ENCODE assay signal across 27 cellular contexts in the genomic region with DNA sequence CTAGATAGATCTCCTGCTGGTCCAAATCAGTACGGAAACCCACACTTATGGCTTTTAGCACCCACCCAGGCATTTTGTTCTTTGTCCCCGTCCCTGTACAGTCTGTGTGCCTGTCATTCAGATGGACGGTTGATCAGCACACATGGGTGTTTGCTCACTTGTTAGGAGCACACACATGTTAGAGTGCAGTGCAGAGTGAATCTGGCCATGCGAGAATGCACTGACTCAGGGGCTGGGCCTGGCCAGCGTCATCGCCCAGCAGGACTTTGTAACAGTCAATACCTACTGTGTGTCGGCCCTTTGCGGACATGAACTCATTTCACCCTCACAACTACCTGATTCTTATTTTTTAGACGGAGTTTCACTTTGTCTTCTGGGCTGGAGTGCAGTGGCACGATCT. TPM values are rescaled to one million over a fixed set of nuclear protein-coding genes. Genes with fewer than 3 reads are reported as not detected.
DNase-seq lines count a peak whose midpoint lies in the region; ATAC-seq and TF ChIP-seq lines count a peak whose summit lies in the region.
"Had no signal": no experiment of that assay in that cellular context is flagged by ENCODE, and none has a peak within 500 bp of the region (broad histone marks: within the 10 kb centered on the region; RNA-seq: fewer than 3 reads in every experiment).

No MANE protein-coding gene starts in this region.

- CTCF ChIA-PET in CD4-positive, alpha-beta T cell (lab: Charles Lee), result no interaction called here
- CTCF ChIA-PET in activated B cell treated with CpG ODN at 0.5 μM for 24 hours (lab: Charles Lee), result no interaction called here

- TF ChIP-seq CTCF in CD4-positive, alpha-beta T cell (IDR thresholded peaks at IDR 0.05), result no peak
- TF ChIP-seq CTCF in activated B cell treated with CpG ODN at 0.5 μM for 24 hours (IDR thresholded peaks at IDR 0.05) (no peak), nephron (IDR thresholded peaks at IDR 0.05; ENCODE audit: unreplicated experiment in 3 of 3) (no peak), Peyer's patch (IDR thresholded peaks at IDR 0.05) (no peak)

- H3K9me3 ChIP-seq in CD4-positive, alpha-beta T cell (ENCODE audit: control insufficient read depth, low read length), result no peaks in the 10 kb centered on the region
- no peaks in the 10 kb centered on the region for H3K9me3 ChIP-seq in Peyer's patch
- H3K9me3 ChIP-seq: BLaER1 treated with 17β-estradiol and CSF1 and Interleukin-3, amounts not matched to agents 10 nM and 100 nM had no signal

- peaks cover 11 to 29% (median 22%) of the 10 kb centered on the region in 4 donors for H3K4me1 ChIP-seq in Peyer's patch

- no peak for DNase-seq in activated T-cell treated with anti-CD3 and anti-CD28 coated beads, Interleukin-2, amount 50 U/mL, for 24 hours
- DNase-seq in activated T-cell treated with anti-CD3 and anti-CD28 coated beads for 4 hours, result no peak
- DNase-seq in CD4-positive, alpha-beta T cell, result no peak
- DNase-seq in activated B cell treated with CpG ODN at 0.5 μM for 24 hours, result no peak
- DNase-seq in NCI-H187 (lab: John Stamatoyannopoulos, UW), result no peak
- DNase-seq in Peyer's patch, result no peak
- DNase-seq in cerebellar cortex (ENCODE audit: low spot score), result no peak
- DNase-seq: 8988T; CD8-positive, alpha-beta T cell; DMS 273 treated with DMSO at 0.1 percent for 48 hours; DMS79; EL; GDM1; HCEC 1CT; KBM-7; MV-4-11; NCI-H1105; NCI-H146; NCI-H2029; NCI-H446; NCI-H524 treated with DMSO at 0.1 percent for 48 hours; NCI-H774; PC-3; RPMI8226; SHP77 treated with DMSO at 0.1 percent for 48 hours had no signal

- no peak overlapping the region for H3K4me3 Mint-ChIP-seq in activated T-cell treated with anti-CD3 and anti-CD28 coated beads, Interleukin-2, amount 50 U/mL, for 24 hours
- H3K4me3 Mint-ChIP-seq in CD4-positive, alpha-beta T cell, result peak overlapping the region; percentile 43
- H3K4me3 Mint-ChIP-seq in activated B cell treated with CpG ODN at 0.5 μM for 24 hours (no peak overlapping the region), nephron (peak overlapping the region; percentile 27 to 76 (median 67))
- H3K4me3 Mint-ChIP-seq: CD8-positive, alpha-beta T cell had no signal

- no peak for ATAC-seq in CD4-positive, alpha-beta T cell (ENCODE audit: poor library complexity)
- ATAC-seq in activated B cell treated with CpG ODN at 0.5 μM for 24 hours (ENCODE audit: low read depth), result no peak
- ATAC-seq: CD8-positive, alpha-beta T cell; PC-3 had no signal

- H3K27me3 Mint-ChIP-seq in activated T-cell treated with anti-CD3 and anti-CD28 coated beads, Interleukin-2, amount 50 U/mL, for 24 hours, result no peaks in the 10 kb centered on the region
- H3K27me3 Mint-ChIP-seq in CD4-positive, alpha-beta T cell, result no peaks in the 10 kb centered on the region
- H3K27me3 Mint-ChIP-seq in activated B cell treated with CpG ODN at 0.5 μM for 24 hours (no peaks in the 10 kb centered on the region), nephron (ENCODE audit: low read depth) (peaks cover 4% of the 10 kb centered on the region)

- no peaks in the 10 kb centered on the region for H3K27me3 ChIP-seq in CD4-positive, alpha-beta T cell (ENCODE audit: control insufficient read depth, insufficient read depth, low read length)
- no peaks in the 10 kb centered on the region for H3K27me3 ChIP-seq in Peyer's patch
- H3K27me3 ChIP-seq: BLaER1 treated with 17β-estradiol and CSF1 and Interleukin-3, amounts not matched to agents 10 nM and 100 nM had no signal

- TF ChIP-seq POLR2A in Peyer's patch (IDR thresholded peaks at IDR 0.05), result no peak

- peaks cover 42% of the 10 kb centered on the region for H3K4me1 Mint-ChIP-seq in activated T-cell treated with anti-CD3 and anti-CD28 coated beads, Interleukin-2, amount 50 U/mL, for 24 hours (ENCODE audit: low read depth)
- peaks cover 20% of the 10 kb centered on the region for H3K4me1 Mint-ChIP-seq in CD4-positive, alpha-beta T cell (ENCODE audit: low read depth)
- peaks cover 41% of the 10 kb centered on the region for H3K4me1 Mint-ChIP-seq in activated B cell treated with CpG ODN at 0.5 μM for 24 hours
- H3K4me1 Mint-ChIP-seq in nephron, result peaks cover 6% of the 10 kb centered on the region

- POLR2A ChIA-PET in CD4-positive, alpha-beta T cell (lab: Charles Lee), result no interaction called here
- POLR2A ChIA-PET in activated B cell treated with CpG ODN at 0.5 μM for 24 hours (lab: Charles Lee), result no interaction called here

- H3K27ac Mint-ChIP-seq in activated T-cell treated with anti-CD3 and anti-CD28 coated beads, Interleukin-2, amount 50 U/mL, for 24 hours, result peak overlapping the region; percentile 44
- H3K27ac Mint-ChIP-seq in CD4-positive, alpha-beta T cell, result no peak overlapping the region
- H3K27ac Mint-ChIP-seq in activated B cell treated with CpG ODN at 0.5 μM for 24 hours, result peak overlapping the region; percentile 8
- H3K27ac Mint-ChIP-seq in nephron, result no peak overlapping the region
- H3K27ac Mint-ChIP-seq: CD8-positive, alpha-beta T cell had no signal

- peaks cover 0 to 64% (median 0%) of the 10 kb centered on the region in 3 donors for H3K36me3 ChIP-seq in Peyer's patch

- H3K36me3 Mint-ChIP-seq in activated T-cell treated with anti-CD3 and anti-CD28 coated beads, Interleukin-2, amount 50 U/mL, for 24 hours (ENCODE audit: low read depth), result peaks cover 82% of the 10 kb centered on the region
- peaks cover 63% of the 10 kb centered on the region for H3K36me3 Mint-ChIP-seq in CD4-positive, alpha-beta T cell (ENCODE audit: low read depth)
- H3K36me3 Mint-ChIP-seq in activated B cell treated with CpG ODN at 0.5 μM for 24 hours (ENCODE audit: low read depth) (peaks cover 52% of the 10 kb centered on the region), nephron (ENCODE audit: low read depth) (peaks cover 28% of the 10 kb centered on the region)

- H3K27ac ChIP-seq in CD4-positive, alpha-beta T cell (ENCODE audit: low read depth, low read length), result no peak overlapping the region
- no peak overlapping the region for H3K27ac ChIP-seq in Peyer's patch
- H3K27ac ChIP-seq: BLaER1 treated with 17β-estradiol and CSF1 and Interleukin-3, amounts not matched to agents 10 nM and 100 nM had no signal

- H3K9me3 Mint-ChIP-seq in activated T-cell treated with anti-CD3 and anti-CD28 coated beads, Interleukin-2, amount 50 U/mL, for 24 hours, result no peaks in the 10 kb centered on the region
- no peaks in the 10 kb centered on the region for H3K9me3 Mint-ChIP-seq in CD4-positive, alpha-beta T cell
- H3K9me3 Mint-ChIP-seq in activated B cell treated with CpG ODN at 0.5 μM for 24 hours, result no peaks in the 10 kb centered on the region
- H3K9me3 Mint-ChIP-seq in nephron, result no peaks in the 10 kb centered on the region
- H3K9me3 Mint-ChIP-seq: CD8-positive, alpha-beta T cell had no signal

- H3K4me3 ChIP-seq in Peyer's patch, result no peak overlapping the region
- H3K4me3 ChIP-seq: BLaER1 treated with 17β-estradiol and CSF1 and Interleukin-3, amounts not matched to agents 10 nM and 100 nM had no signal

- intact Hi-C loops in CD4-positive, alpha-beta T cell (cut with DNase I, micrococcal nuclease), result loop anchor here in 1 of 2 experiments (10.0 kb wide), 1 partner anchor 292 kb away; no protein-coding TSS in a partner anchor
- intact Hi-C loops in activated B cell treated with CpG ODN at 0.5 μM for 24 hours (cut with micrococcal nuclease), result loop anchor here (5.0 kb wide), 1 partner anchor 290 kb away; no protein-coding TSS in a partner anchor

RNA-seq across cellular contexts. Expression of gene RPS6KA4, which starts 3.4 kb away (rescaled TPM):
- total RNA-seq in CD4-positive, alpha-beta T cell, result 1 to 10 TPM; 7.3 to 9.2 TPM
- total RNA-seq in activated B cell treated with CpG ODN at 0.5 μM for 24 hours, result 18.0 and 22.6 TPM in 2 replicates
- total RNA-seq in Peyer's patch, result 10 to 100 TPM; 27.8 to 95.7 (median 40.1) TPM

RNA-seq across cellular contexts. Expression of gene CCDC88B, which starts 22.3 kb away (rescaled TPM):
- 100 to 1,000 TPM; 107 to 112 TPM for total RNA-seq in CD4-positive, alpha-beta T cell
- total RNA-seq in activated B cell treated with CpG ODN at 0.5 μM for 24 hours (180 and 201 TPM in 2 replicates), Peyer's patch (10 to 100 TPM; 31.7 to 99.0 (median 43.9) TPM)

RNA-seq across cellular contexts. Expression of gene PRDX5, which starts 44.4 kb away (rescaled TPM):
- total RNA-seq in CD4-positive, alpha-beta T cell, result 10 to 100 TPM; 31.7 to 33.1 TPM
- 73.6 and 85.8 TPM in 2 replicates for total RNA-seq in activated B cell treated with CpG ODN at 0.5 μM for 24 hours
- total RNA-seq in Peyer's patch, result 100 to 1,000 TPM; 202 to 345 (median 268) TPM

RNA-seq across cellular contexts. Expression of gene TRMT112, which starts 45.0 kb away (rescaled TPM):
- total RNA-seq in CD4-positive, alpha-beta T cell, result 10 to 100 TPM; 70.5 to 71.4 TPM
- total RNA-seq in activated B cell treated with CpG ODN at 0.5 μM for 24 hours (156 and 175 TPM in 2 replicates), Peyer's patch (100 to 1,000 TPM in 1 of 4 donors, 10 to 100 TPM in 3; 55.3 to 163 (median 63.1) TPM)

RNA-seq across cellular contexts. Expression of gene ESRRA, which starts 57.0 kb away (rescaled TPM):
- 10 to 100 TPM; 10.9 to 12.0 TPM for total RNA-seq in CD4-positive, alpha-beta T cell
- total RNA-seq in activated B cell treated with CpG ODN at 0.5 μM for 24 hours (44.8 and 48.3 TPM in 2 replicates), Peyer's patch (100 to 1,000 TPM; 151 to 460 (median 341) TPM)

Comparison
In these comparisons a context has a peak if more than half of its experiments do, and no peak if none do; other contexts are left out.
1. H3K27ac Mint-ChIP-seq: peak in activated T-cell treated with anti-CD3 and anti-CD28 coated beads, Interleukin-2, amount 50 U/mL, for 24 hours (single experiment) and activated B cell treated with CpG ODN at 0.5 μM for 24 hours (single experiment); none in CD4-positive, alpha-beta T cell (single experiment) and nephron (0 of 3).
2. H3K4me3 Mint-ChIP-seq: peak in CD4-positive, alpha-beta T cell (single experiment) and nephron (3 of 3); none in activated T-cell treated with anti-CD3 and anti-CD28 coated beads, Interleukin-2, amount 50 U/mL, for 24 hours (single experiment) and activated B cell treated with CpG ODN at 0.5 μM for 24 hours (single experiment).